Comparison of ENCODE assay signal across 1 cellular context in genomic region chr19:35991731-35992450, GRCh38.
TF ChIP-seq lines count a peak whose summit lies in the region.

No MANE protein-coding gene starts in this region.

TF ChIP-seq in HepG2, 621 proteins besides CTCF, POLR2A, EP300 and RAD21:
- TF ChIP-seq GATAD2A (CRISPR knock-in tag; IDR thresholded peaks at IDR 0.05) (0 out of 2 replicates have a peak, but pooled peaks have one; percentile 2), ZNF121 (CRISPR knock-in tag; IDR thresholded peaks at IDR 0.05) (peak; percentile 63; the same call in 1 of the 2 replicates), TMF1 (CRISPR knock-in tag; IDR thresholded peaks at IDR 0.05; ENCODE audit: low read depth) (no peak), BCL6 (CRISPR knock-in tag; IDR thresholded peaks at IDR 0.05) (peak; percentile 5; the same call in 1 of the 2 replicates), ZNF362 (CRISPR knock-in tag; IDR thresholded peaks at IDR 0.05; ENCODE audit: borderline replicate concordance) (peak; percentile 5; the same call in 1 of the 2 replicates)
- TF ChIP-seq, protein P1, sequence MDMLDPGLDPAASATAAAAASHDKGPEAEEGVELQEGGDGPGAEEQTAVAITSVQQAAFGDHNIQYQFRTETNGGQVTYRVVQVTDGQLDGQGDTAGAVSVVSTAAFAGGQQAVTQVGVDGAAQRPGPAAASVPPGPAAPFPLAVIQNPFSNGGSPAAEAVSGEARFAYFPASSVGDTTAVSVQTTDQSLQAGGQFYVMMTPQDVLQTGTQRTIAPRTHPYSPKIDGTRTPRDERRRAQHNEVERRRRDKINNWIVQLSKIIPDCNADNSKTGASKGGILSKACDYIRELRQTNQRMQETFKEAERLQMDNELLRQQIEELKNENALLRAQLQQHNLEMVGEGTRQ (IDR thresholded peaks at IDR 0.05; ENCODE audit: low read depth, low read length): no peak
- TF ChIP-seq, protein P1 (CRISPR knock-in tag; IDR thresholded peaks at IDR 0.05; ENCODE audit: borderline replicate concordance): peak; percentile 39; the same call in 1 of the 2 replicates
